27 cellular contexts compared by ENCODE assay signal in the genomic region with DNA sequence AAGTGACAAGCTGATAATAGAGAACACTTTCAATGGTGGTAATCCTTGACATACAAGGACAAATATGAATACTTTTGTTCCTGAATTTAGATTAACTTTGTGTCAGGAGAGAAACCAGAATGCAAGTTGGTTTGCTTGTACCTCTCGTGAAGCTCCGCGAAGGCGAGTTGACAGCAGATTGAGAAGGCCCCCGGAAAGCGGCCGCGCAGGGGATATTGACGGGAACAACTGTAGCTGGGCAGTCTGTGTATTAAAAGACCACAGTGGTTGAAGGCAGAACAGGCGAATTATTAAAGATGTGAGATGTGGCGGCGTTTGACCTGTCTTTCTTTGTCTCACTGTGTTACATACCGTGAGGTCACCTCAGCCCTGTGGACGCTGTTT.
"Had no signal": no experiment of that assay in that cellular context is flagged by ENCODE, and none has a peak within 500 bp of the region (broad histone marks: within the 10 kb centered on the region; RNA-seq: fewer than 3 reads in every experiment).

No MANE protein-coding gene starts in this region.

- H3K9me3 Mint-ChIP-seq: endodermal cell; memory B cell; naive thymus-derived CD4-positive, alpha-beta T cell; nephron; stimulated activated naive CD8-positive, alpha-beta T cell treated with anti-CD3 and anti-CD28 coated beads, Interleukin-15, amount 100 ng/mL, for 72 hours had no signal

- H3K4me2 ChIP-seq: hepatocyte, smooth muscle cell had no signal

- DNase-seq: cortex of kidney; effector CD8-positive, alpha-beta T cell; foreskin fibroblast; gastrocnemius medialis; heart left ventricle; kidney; naive thymus-derived CD4-positive, alpha-beta T cell; ovary; psoas muscle; right lobe of liver; stimulated activated CD4-positive, alpha-beta T cell treated with anti-CD3 and anti-CD28 coated beads, Interleukin-12 subunit alpha, Interleukin-12 subunit beta, amount 100 ng/mL, for 4 hours; stimulated activated CD4-positive, alpha-beta T cell treated with anti-CD3 and anti-CD28 coated beads, Interleukin-1b, Interleukin-23, amount 100 ng/mL, for 48 hours; stimulated activated CD4-positive, alpha-beta T cell treated with anti-CD3 and anti-CD28 coated beads, Interleukin-4, amount 100 ng/mL, for 1 hour; stimulated activated CD8-positive, alpha-beta memory T cell treated with anti-CD3 and anti-CD28 coated beads, Interleukin-4, amount 100 ng/mL, for 48 hours; stimulated activated naive CD4-positive, alpha-beta T cell; stimulated activated naive CD8-positive, alpha-beta T cell treated with anti-CD3 and anti-CD28 coated beads, Interleukin-15, amount 100 ng/mL, for 72 hours; transverse colon; upper lobe of right lung; uterus had no signal

- H2AFZ ChIP-seq: hepatocyte had no signal

- H3K27me3 ChIP-seq: hepatocyte, ovary, right lobe of liver, transverse colon, upper lobe of right lung, uterus had no signal

- H3K27ac Mint-ChIP-seq: endodermal cell; memory B cell; naive thymus-derived CD4-positive, alpha-beta T cell; nephron had no signal

- H3K9me3 ChIP-seq: gastrocnemius medialis, heart left ventricle, psoas muscle, right lobe of liver, suprapubic skin, transverse colon, upper lobe of right lung, uterus had no signal

- H3K4me1 ChIP-seq: gastrocnemius medialis, heart left ventricle, psoas muscle, right lobe of liver, suprapubic skin, transverse colon, upper lobe of right lung, uterus had no signal

- H3K36me3 ChIP-seq: gastrocnemius medialis, heart left ventricle, ovary, right lobe of liver, suprapubic skin, transverse colon, upper lobe of right lung, uterus had no signal

- H3K36me3 Mint-ChIP-seq: memory B cell; naive thymus-derived CD4-positive, alpha-beta T cell had no signal

- H3K79me2 ChIP-seq: hepatocyte had no signal

- H3K4me3 ChIP-seq: gastrocnemius medialis, heart left ventricle, hepatocyte, lung, ovary, psoas muscle, right lobe of liver, smooth muscle cell, suprapubic skin, transverse colon, upper lobe of right lung, uterus had no signal

- H3K4me1 Mint-ChIP-seq: memory B cell; naive thymus-derived CD4-positive, alpha-beta T cell; stimulated activated naive CD8-positive, alpha-beta T cell treated with anti-CD3 and anti-CD28 coated beads, Interleukin-15, amount 100 ng/mL, for 72 hours had no signal

- H3K4me3 Mint-ChIP-seq: endodermal cell; memory B cell; naive thymus-derived CD4-positive, alpha-beta T cell; nephron; stimulated activated naive CD8-positive, alpha-beta T cell treated with anti-CD3 and anti-CD28 coated beads, Interleukin-15, amount 100 ng/mL, for 72 hours had no signal

- H3K27ac ChIP-seq: epithelial cell of prostate, gastrocnemius medialis, heart left ventricle, hepatocyte, ovary, psoas muscle, right lobe of liver, suprapubic skin, transverse colon, upper lobe of right lung, uterus had no signal
